Comparison of ENCODE assay signal across 24 cellular contexts in genomic region chr14:88681755-88682494, GRCh38.
DNase-seq lines count a peak whose midpoint lies in the region; ATAC-seq, FAIRE-seq and TF ChIP-seq lines count a peak whose summit lies in the region.
"Had no signal": no experiment of that assay in that cellular context is flagged by ENCODE, and none has a peak within 500 bp of the region (broad histone marks: within the 10 kb centered on the region; RNA-seq: fewer than 3 reads in every experiment).

No MANE protein-coding gene starts in this region.

- BruUV-seq in K562 (replicated peaks; lab: Mats Ljungman, UMichigan): no TSS peak

- CTCF ChIA-PET in K562 (lab: Yijun Ruan, JAX; ENCODE audit: low intra/inter-chr PET ratio): no interaction called here

- H3K9me3 ChIP-seq in DND-41 (ENCODE audit: insufficient read depth, low read length, severe bottlenecking) (no peaks in the 10 kb centered on the region), K562 (replicated peaks; ENCODE audit: control insufficient read depth, insufficient read depth, low read depth, low read length) (no peaks in the 10 kb centered on the region)
- H3K9me3 ChIP-seq: MG63, Peyer's patch, SJSA1 had no signal

- no peak for TF ChIP-seq CTCF in DND-41 (IDR thresholded peaks at IDR 0.05; ENCODE audit: borderline replicate concordance, extremely low read depth, low read length, poor library complexity, severe bottlenecking)
- TF ChIP-seq CTCF in K562 (IDR thresholded peaks at IDR 0.05 in 2 of 3, conservative IDR thresholded peaks at IDR 0.05 in 1 of 3; ENCODE audit: insufficient read depth in 2 of 3, low read depth in 1 of 3, low read length in 3 of 3): no peak

- TF ChIP-seq EP300 in K562 (IDR thresholded peaks at IDR 0.05; ENCODE audit: low read length): no peak

- no peaks in the 10 kb centered on the region for H4K20me1 ChIP-seq in DND-41 (ENCODE audit: insufficient read depth, low read length)
- H4K20me1 ChIP-seq in K562 (replicated peaks; ENCODE audit: control insufficient read depth, insufficient read depth, low read length): no peaks in the 10 kb centered on the region

- DNase-seq in DND-41 (no peak), K562 (ENCODE audit: extremely low read depth in 1 of 4, low spot score in 3 of 4) (no peak), kidney glomerular epithelial cell (lab: John Stamatoyannopoulos, UW) (peak; percentile 49), NCI-H524 treated with DMSO at 0.1 percent for 48 hours (lab: John Stamatoyannopoulos, UW) (no peak), COLO829 (ENCODE audit: low spot score) (no peak), GM03348 (ENCODE audit: low spot score) (no peak)
- DNase-seq: Calu3; CD4-positive, alpha-beta memory T cell; EL; HCEC 1CT; IMR-90; Kasumi-1; MG63; NCI-H1092; NCI-H2081; NCI-H2171 treated with DMSO at 0.1 percent for 48 hours; NCI-H446; Peyer's patch had no signal

- no peak for TF ChIP-seq RAD21 in K562 (CRISPR knock-in tag; conservative IDR thresholded peaks at IDR 0.05 in 1 of 2, IDR thresholded peaks at IDR 0.05 in 1 of 2)

- 6% methylated on average over 5 of the region's 5 CpGs for WGBS in K562 (ENCODE audit: insufficient coverage, low coverage, missing lambda C conversion rate)

- FAIRE-seq in K562 (lab: Jason Lieb, UNC): no peak
- FAIRE-seq: A204.1, GM12892, GM18507 had no signal

- TF ChIP-seq POLR2A in K562 (conservative IDR thresholded peaks at IDR 0.05): no peak

- H3K36me3 ChIP-seq in DND-41 (ENCODE audit: insufficient read depth, low read length) (peaks cover 14% of the 10 kb centered on the region; the same call in 1 of the 2 replicates), K562 (ENCODE audit: control insufficient read depth, insufficient read depth, low read length) (no peaks in the 10 kb centered on the region)
- H3K36me3 ChIP-seq: MG63, Peyer's patch, SJSA1 had no signal

- no peaks in the 10 kb centered on the region for H3K79me2 ChIP-seq in DND-41 (ENCODE audit: insufficient read depth, low read length)
- no peaks in the 10 kb centered on the region for H3K79me2 ChIP-seq in K562 (ENCODE audit: control insufficient read depth, insufficient read depth, low read length)

- no peak overlapping the region for H2AFZ ChIP-seq in DND-41 (ENCODE audit: low read depth, low read length)
- H2AFZ ChIP-seq in K562 (ENCODE audit: low read depth, low read length): 0 out of 2 replicates have a peak overlapping the region, but pooled peaks have one; percentile 4

- H3K27ac ChIP-seq in DND-41 (ENCODE audit: low read length) (no peak overlapping the region), K562 (ENCODE audit: extremely low read depth, low read depth, low read length) (no peak overlapping the region)
- H3K27ac ChIP-seq: Peyer's patch, SJSA1 had no signal

- H3K9me1 ChIP-seq in K562 (ENCODE audit: control insufficient read depth, insufficient read depth, low read length): no peaks in the 10 kb centered on the region

- no peaks in the 10 kb centered on the region for H3K27me3 ChIP-seq in DND-41 (ENCODE audit: insufficient read depth, low read length, poor library complexity)
- no peaks in the 10 kb centered on the region for H3K27me3 ChIP-seq in K562 (ENCODE audit: control insufficient read depth in 2 of 2, insufficient read depth in 2 of 2, low read length in 2 of 2)
- H3K27me3 ChIP-seq: MG63, Peyer's patch, SJSA1 had no signal

- H3K4me1 ChIP-seq in DND-41 (ENCODE audit: insufficient read depth, low read length) (no peaks in the 10 kb centered on the region), K562 (replicated peaks in 1 of 2; ENCODE audit: control insufficient read depth in 2 of 2, insufficient read depth in 2 of 2, low read length in 2 of 2) (peaks cover 0 to 4% of the 10 kb centered on the region in 2 experiments; a peak in 2 of 5 replicates)
- H3K4me1 ChIP-seq: Peyer's patch, SJSA1 had no signal

- POLR2A ChIA-PET in K562 (lab: Yijun Ruan, JAX): no interaction called here

- H3K4me2 ChIP-seq in DND-41 (ENCODE audit: insufficient read depth, low read length): no peak overlapping the region
- H3K4me2 ChIP-seq in K562 (ENCODE audit: insufficient read depth, low read length): no peak overlapping the region

- H3K9ac ChIP-seq in DND-41 (ENCODE audit: low read depth, low read length): no peak overlapping the region
- H3K9ac ChIP-seq in K562 (ENCODE audit: insufficient read depth in 1 of 2, low read depth in 2 of 2, low read length in 2 of 2): no peak overlapping the region

- intact Hi-C loops in K562 (cut with micrococcal nuclease): no loop called here

- in situ Hi-C loops in K562 (cut with MboI): no loop called here

- H3K4me3 ChIP-seq in DND-41 (ENCODE audit: low read depth in 1 of 2, low read length in 2 of 2): no peak overlapping the region
- H3K4me3 ChIP-seq in K562: no peak overlapping the region
- H3K4me3 ChIP-seq: MG63, Peyer's patch, SJSA1 had no signal

- peak; percentile 46 for ATAC-seq in DND-41 (ENCODE audit: insufficient read depth, low read depth)
- peak; percentile 28 for ATAC-seq in HG02798 (IDR thresholded peaks at IDR 0.05; ENCODE audit: poor library complexity, unreplicated experiment)
- ATAC-seq in K562: peak; percentile 80
- ATAC-seq in HG02763 (IDR thresholded peaks at IDR 0.05; ENCODE audit: unreplicated experiment): no peak

TF ChIP-seq in K562, 482 proteins besides CTCF, POLR2A, EP300 and RAD21:
- TF ChIP-seq ZNF445 (CRISPR knock-in tag; IDR thresholded peaks at IDR 0.05; ENCODE audit: low read depth) (no peak), RBFOX2 (IDR thresholded peaks at IDR 0.05; ENCODE audit: low read depth, low read length) (0 out of 2 replicates have a peak, but pooled peaks have one; percentile 18)
